Comparison of ENCODE assay signal across 26 cellular contexts in the genomic region with DNA sequence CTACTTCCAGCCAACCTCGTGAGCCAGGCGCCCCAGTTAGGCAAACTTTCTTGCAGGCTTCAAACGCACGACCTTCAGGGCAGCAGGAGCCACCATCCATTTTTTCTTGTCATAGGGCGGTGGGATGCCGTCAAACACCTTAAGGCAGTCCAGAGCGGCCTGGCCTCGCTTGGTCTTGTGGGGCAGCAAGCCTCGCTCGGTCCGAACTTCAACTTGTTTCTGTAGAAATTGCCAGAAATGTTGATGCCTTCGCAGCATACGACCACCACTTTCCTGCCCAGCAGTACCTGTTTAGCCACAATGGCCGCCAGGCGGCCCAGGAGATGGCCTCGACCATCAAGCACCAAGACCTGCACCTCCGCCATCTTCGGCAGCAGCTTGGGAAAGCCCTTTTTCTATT.
"Had no signal": no experiment of that assay in that cellular context is flagged by ENCODE, and none has a peak within 500 bp of the region (broad histone marks: within the 10 kb centered on the region; RNA-seq: fewer than 3 reads in every experiment).

No MANE protein-coding gene starts in this region.

- H3K27ac Mint-ChIP-seq: immature natural killer cell; memory B cell; naive thymus-derived CD4-positive, alpha-beta T cell; natural killer cell treated with Interleukin-12 subunit alpha and Interleukin-12 subunit beta and Interleukin-15 and Interleukin-18, amount 100 ng/mL, for 72 hours; progenitor cell of endocrine pancreas; stimulated activated naive B cell treated with anti-CD40 and anti-IgM and Interleukin-4, amounts not matched to agents 10 μg/mL and 1 μg/mL and 100 μg/mL, for 72 hours; type B pancreatic cell had no signal

- DNase-seq: hypothalamus; immature natural killer cell; left ventricle myocardium inferior; midbrain; naive thymus-derived CD4-positive, alpha-beta T cell; nucleus accumbens; stimulated activated CD4-positive, alpha-beta T cell treated with anti-CD3 and anti-CD28 coated beads, Interleukin-12 subunit alpha, Interleukin-12 subunit beta, amount 100 ng/mL, for 4 hours; stimulated activated CD4-positive, alpha-beta T cell treated with anti-CD3 and anti-CD28 coated beads, Interleukin-15, amount 100 ng/mL, for 24 hours; stimulated activated CD4-positive, alpha-beta T cell treated with anti-CD3 and anti-CD28 coated beads, Interleukin-2, amount 100 ng/mL, for 24 hours; stimulated activated CD4-positive, alpha-beta T cell treated with anti-CD3 and anti-CD28 coated beads, Interleukin-4, amount 100 ng/mL, for 1 hour; stimulated activated naive B cell treated with anti-CD40 and anti-IgM and Interleukin-4, amounts not matched to agents 10 μg/mL and 1 μg/mL and 100 μg/mL, for 72 hours; stimulated activated naive CD8-positive, alpha-beta T cell treated with anti-CD3 and anti-CD28 coated beads, Interleukin-15, Interleukin-2, amounts not matched to agents 100 U/mL and 50 U/mL, for 24 hours; stomach; tibial artery had no signal

- H3K4me1 Mint-ChIP-seq: immature natural killer cell; memory B cell; naive thymus-derived CD4-positive, alpha-beta T cell; stimulated activated naive B cell treated with anti-CD40 and anti-IgM and Interleukin-4, amounts not matched to agents 10 μg/mL and 1 μg/mL and 100 μg/mL, for 72 hours had no signal

- H3K36me3 Mint-ChIP-seq: memory B cell; stimulated activated naive B cell treated with anti-CD40 and anti-IgM and Interleukin-4, amounts not matched to agents 10 μg/mL and 1 μg/mL and 100 μg/mL, for 72 hours; type B pancreatic cell had no signal

- H3K4me1 ChIP-seq: heart left ventricle, left ventricle myocardium inferior, pancreas, stomach, tibial artery, vagina had no signal

- H3K27me3 ChIP-seq: heart left ventricle, pancreas, stomach, tibial artery, vagina had no signal

- H3K27me3 Mint-ChIP-seq: memory B cell; naive thymus-derived CD4-positive, alpha-beta T cell; natural killer cell treated with Interleukin-12 subunit alpha and Interleukin-12 subunit beta and Interleukin-15 and Interleukin-18, amount 100 ng/mL, for 72 hours; progenitor cell of endocrine pancreas; stimulated activated naive B cell treated with anti-CD40 and anti-IgM and Interleukin-4, amounts not matched to agents 10 μg/mL and 1 μg/mL and 100 μg/mL, for 72 hours; type B pancreatic cell had no signal

- H3K4me3 ChIP-seq: heart left ventricle, left ventricle myocardium inferior, mucosa of descending colon, pancreas, skin epidermis, stomach, thoracic aorta, tibial artery, vagina had no signal

- H3K27ac ChIP-seq: heart left ventricle, left ventricle myocardium inferior, pancreas, skin epidermis, stomach, thoracic aorta, tibial artery, vagina had no signal

- H3K4me3 Mint-ChIP-seq: immature natural killer cell; memory B cell; naive thymus-derived CD4-positive, alpha-beta T cell; natural killer cell treated with Interleukin-12 subunit alpha and Interleukin-12 subunit beta and Interleukin-15 and Interleukin-18, amount 100 ng/mL, for 72 hours; stimulated activated naive B cell treated with anti-CD40 and anti-IgM and Interleukin-4, amounts not matched to agents 10 μg/mL and 1 μg/mL and 100 μg/mL, for 72 hours; type B pancreatic cell had no signal

- H3K9me3 Mint-ChIP-seq: type B pancreatic cell had no signal

- H3K36me3 ChIP-seq: heart left ventricle, left ventricle myocardium inferior, pancreas, stomach, thoracic aorta, tibial artery, vagina had no signal

- ATAC-seq: heart left ventricle; mucosa of descending colon; naive thymus-derived CD4-positive, alpha-beta T cell; natural killer cell treated with Interleukin-12 subunit alpha and Interleukin-12 subunit beta and Interleukin-15 and Interleukin-18, amount 100 ng/mL, for 72 hours; pancreas; right cardiac atrium; sciatic nerve; stimulated activated naive B cell treated with anti-CD40 and anti-IgM and Interleukin-4, amounts not matched to agents 10 μg/mL and 1 μg/mL and 100 μg/mL, for 72 hours; stimulated activated naive CD8-positive, alpha-beta T cell treated with anti-CD3 and anti-CD28 coated beads, Interleukin-15, Interleukin-2, amounts not matched to agents 100 U/mL and 50 U/mL, for 24 hours had no signal

- H3K9me3 ChIP-seq: heart left ventricle, mucosa of descending colon, pancreas, stomach, thoracic aorta, tibial artery, vagina had no signal
